In the genomic region with DNA sequence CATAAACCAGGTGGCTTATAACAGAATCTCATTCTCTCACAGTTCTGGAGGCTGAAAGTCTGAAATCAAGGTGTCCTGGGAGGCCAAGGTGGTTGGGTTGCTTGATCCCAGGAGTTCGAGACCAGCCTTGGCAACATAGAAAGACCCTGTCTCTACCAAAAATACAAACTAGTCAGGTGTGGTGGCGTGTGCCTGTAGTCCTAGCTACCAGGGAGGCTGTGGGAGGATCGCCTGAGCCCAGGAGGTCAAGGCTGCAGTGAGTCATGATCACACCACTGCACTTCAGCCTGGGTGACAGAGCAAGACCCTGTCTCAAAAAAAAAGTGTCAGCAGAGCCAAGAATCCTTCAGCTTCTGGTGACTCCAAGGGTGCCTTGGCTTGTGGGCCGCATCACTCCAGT, we compare ENCODE assay signal across 15 cellular contexts. TPM values are rescaled to one million over a fixed set of nuclear protein-coding genes. Genes with fewer than 3 reads are reported as not detected.
"Had no signal": no experiment of that assay in that cellular context is flagged by ENCODE, and none has a peak within 500 bp of the region (broad histone marks: within the 10 kb centered on the region; RNA-seq: fewer than 3 reads in every experiment).

No MANE protein-coding gene starts in this region.

- H3K9me3 ChIP-seq: esophagus muscularis mucosa, gastrocnemius medialis, ovary, thyroid gland, upper lobe of left lung, vagina had no signal

- H3K4me3 ChIP-seq: esophagus muscularis mucosa, gastrocnemius medialis, ovary, smooth muscle cell, thyroid gland, upper lobe of left lung, vagina had no signal

- H3K27ac ChIP-seq: epithelial cell of prostate, esophagus muscularis mucosa, gastrocnemius medialis, ovary, thyroid gland, upper lobe of left lung, vagina had no signal

- H3K27me3 ChIP-seq: ovary, thyroid gland, upper lobe of left lung, vagina had no signal

- H3K4me2 ChIP-seq: smooth muscle cell had no signal

- H3K36me3 ChIP-seq: esophagus muscularis mucosa, gastrocnemius medialis, ovary, thyroid gland, upper lobe of left lung, vagina had no signal

- H3K4me1 ChIP-seq: gastrocnemius medialis had no signal

- DNase-seq: effector memory CD8-positive, alpha-beta T cell; gastrocnemius medialis; glutamatergic neuron; mammary epithelial cell; naive thymus-derived CD4-positive, alpha-beta T cell; nucleus accumbens; ovary; stimulated activated CD4-positive, alpha-beta T cell treated with anti-CD3 and anti-CD28 coated beads, Interleukin-2, amount 100 ng/mL, for 48 hours; stimulated activated naive CD4-positive, alpha-beta T cell treated with Interleukin-2 at 50 U/mL for 16 hours; thyroid gland; upper lobe of left lung had no signal

RNA-seq across cellular contexts. Expression of a gene that starts 59.2 kb away (rescaled TPM):
- total RNA-seq: gastrocnemius medialis had no signal
- polyA plus RNA-seq: naive thymus-derived CD4-positive, alpha-beta T cell had no signal
